ENCODE assay signal across 1 cellular context in the genomic region with DNA sequence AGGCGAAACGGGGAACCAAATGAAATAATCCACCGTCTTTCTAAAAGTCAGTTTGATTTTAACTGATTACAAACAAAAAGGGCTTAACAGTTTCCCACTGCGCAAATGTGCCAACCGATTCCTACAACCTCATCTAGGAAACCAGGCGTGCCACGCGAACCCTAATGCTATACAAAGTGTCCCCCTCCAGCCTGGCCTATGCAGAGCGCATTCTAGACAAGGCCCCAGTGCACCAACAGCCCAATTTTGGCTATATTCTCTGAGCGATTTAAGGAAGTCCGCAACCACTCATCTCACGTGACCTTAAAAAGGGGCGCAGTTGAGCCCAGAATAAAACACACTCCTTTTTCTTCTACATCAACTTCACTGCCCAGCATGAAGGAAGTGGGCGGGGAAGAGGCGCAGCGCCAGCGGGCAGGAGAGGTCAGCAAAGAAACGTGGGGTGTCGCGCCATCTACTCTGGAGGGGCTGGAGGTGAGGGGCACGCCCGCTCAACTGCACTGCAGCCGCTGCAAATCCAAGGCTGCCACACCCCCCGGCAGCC.
A peak's percentile ranks its signal among the peaks of the same experiment; 100 is the strongest.
TF ChIP-seq lines count a peak whose summit lies in the region.

No MANE protein-coding gene starts in this region.

TF ChIP-seq in GM12878, 131 proteins besides CTCF, POLR2A, EP300 and RAD21 (continues in another document):
- TF ChIP-seq FOXM1 (IDR thresholded peaks at IDR 0.05; ENCODE audit: low read depth, low read length) (no peak), KLF5 (IDR thresholded peaks at IDR 0.05; ENCODE audit: partially characterized antibody) (no peak), TCF3 (IDR thresholded peaks at IDR 0.05; ENCODE audit: borderline replicate concordance, insufficient read depth, low read depth, low read length) (no peak), MTA3 (IDR thresholded peaks at IDR 0.05; ENCODE audit: borderline replicate concordance, low read length) (no peak), SIN3A (IDR thresholded peaks at IDR 0.05; ENCODE audit: low read depth, low read length) (no peak; the same call in 1 of the 2 replicates), PAX5 (IDR thresholded peaks at IDR 0.05; ENCODE audit: borderline replicate concordance, low read depth, low read length) (peak; percentile 20; the same call in 1 of the 2 replicates), TCF7 (IDR thresholded peaks at IDR 0.05; ENCODE audit: borderline replicate concordance) (no peak), MAX (IDR thresholded peaks at IDR 0.05; ENCODE audit: low read depth, low read length) (0 out of 2 replicates have a peak, but pooled peaks have one; percentile 37), NKRF (conservative IDR thresholded peaks at IDR 0.05) (no peak; the same call in 1 of the 2 replicates), ZBTB33 (IDR thresholded peaks at IDR 0.05) (no peak), ELK1 (IDR thresholded peaks at IDR 0.05; ENCODE audit: low read depth, low read length) (no peak), SREBF1 (IDR thresholded peaks at IDR 0.05; ENCODE audit: low read length) (no peak), ZNF592 (IDR thresholded peaks at IDR 0.05) (no peak), CEBPB (IDR thresholded peaks at IDR 0.05; ENCODE audit: borderline replicate concordance in 1 of 2, low read depth in 2 of 2, low read length in 2 of 2) (no peak), RUNX3 (IDR thresholded peaks at IDR 0.05; ENCODE audit: low read length) (peak; percentile 68), ATF7 (IDR thresholded peaks at IDR 0.05; ENCODE audit: low read depth) (no peak), SUPT20H (IDR thresholded peaks at IDR 0.05; ENCODE audit: borderline replicate concordance, control insufficient read depth, low read depth, low read length) (no peak), TBL1XR1 (IDR thresholded peaks at IDR 0.05; ENCODE audit: low read depth, low read length) (no peak), SUZ12 (IDR thresholded peaks at IDR 0.05; ENCODE audit: unreplicated experiment) (no peak), CHD1 (IDR thresholded peaks at IDR 0.05; ENCODE audit: low read depth, low read length) (no peak), ZBTB11 (CRISPR knock-in tag; IDR thresholded peaks at IDR 0.05) (no peak), HDAC2 (IDR thresholded peaks at IDR 0.05) (no peak), HSF1 (IDR thresholded peaks at IDR 0.05; ENCODE audit: low read depth, low read length) (no peak), CHD4 (IDR thresholded peaks at IDR 0.05) (no peak), E2F4 (IDR thresholded peaks at IDR 0.05; ENCODE audit: low read depth, low read length) (no peak), NR2F1 (conservative IDR thresholded peaks at IDR 0.05) (peak; percentile 79), FOXK2 (IDR thresholded peaks at IDR 0.05) (no peak), BRCA1 (IDR thresholded peaks at IDR 0.05; ENCODE audit: low read depth, low read length) (no peak)
- TF ChIP-seq, protein P1, sequence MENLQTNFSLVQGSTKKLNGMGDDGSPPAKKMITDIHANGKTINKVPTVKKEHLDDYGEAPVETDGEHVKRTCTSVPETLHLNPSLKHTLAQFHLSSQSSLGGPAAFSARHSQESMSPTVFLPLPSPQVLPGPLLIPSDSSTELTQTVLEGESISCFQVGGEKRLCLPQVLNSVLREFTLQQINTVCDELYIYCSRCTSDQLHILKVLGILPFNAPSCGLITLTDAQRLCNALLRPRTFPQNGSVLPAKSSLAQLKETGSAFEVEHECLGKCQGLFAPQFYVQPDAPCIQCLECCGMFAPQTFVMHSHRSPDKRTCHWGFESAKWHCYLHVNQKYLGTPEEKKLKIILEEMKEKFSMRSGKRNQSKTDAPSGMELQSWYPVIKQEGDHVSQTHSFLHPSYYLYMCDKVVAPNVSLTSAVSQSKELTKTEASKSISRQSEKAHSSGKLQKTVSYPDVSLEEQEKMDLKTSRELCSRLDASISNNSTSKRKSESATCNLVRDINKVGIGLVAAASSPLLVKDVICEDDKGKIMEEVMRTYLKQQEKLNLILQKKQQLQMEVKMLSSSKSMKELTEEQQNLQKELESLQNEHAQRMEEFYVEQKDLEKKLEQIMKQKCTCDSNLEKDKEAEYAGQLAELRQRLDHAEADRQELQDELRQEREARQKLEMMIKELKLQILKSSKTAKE (IDR thresholded peaks at IDR 0.05; ENCODE audit: low read depth, poor library complexity, severe bottlenecking), result peak; percentile 26
- TF ChIP-seq, protein P2, sequence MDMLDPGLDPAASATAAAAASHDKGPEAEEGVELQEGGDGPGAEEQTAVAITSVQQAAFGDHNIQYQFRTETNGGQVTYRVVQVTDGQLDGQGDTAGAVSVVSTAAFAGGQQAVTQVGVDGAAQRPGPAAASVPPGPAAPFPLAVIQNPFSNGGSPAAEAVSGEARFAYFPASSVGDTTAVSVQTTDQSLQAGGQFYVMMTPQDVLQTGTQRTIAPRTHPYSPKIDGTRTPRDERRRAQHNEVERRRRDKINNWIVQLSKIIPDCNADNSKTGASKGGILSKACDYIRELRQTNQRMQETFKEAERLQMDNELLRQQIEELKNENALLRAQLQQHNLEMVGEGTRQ (IDR thresholded peaks at IDR 0.05; ENCODE audit: borderline replicate concordance, low read depth, low read length), result peak; percentile 56
- TF ChIP-seq, protein P3, sequence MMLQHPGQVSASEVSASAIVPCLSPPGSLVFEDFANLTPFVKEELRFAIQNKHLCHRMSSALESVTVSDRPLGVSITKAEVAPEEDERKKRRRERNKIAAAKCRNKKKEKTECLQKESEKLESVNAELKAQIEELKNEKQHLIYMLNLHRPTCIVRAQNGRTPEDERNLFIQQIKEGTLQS (IDR thresholded peaks at IDR 0.05; ENCODE audit: borderline replicate concordance, extremely low read depth, low read depth, low read length), result 0 out of 2 replicates have a peak, but pooled peaks have one; percentile 8
- TF ChIP-seq, protein P4, sequence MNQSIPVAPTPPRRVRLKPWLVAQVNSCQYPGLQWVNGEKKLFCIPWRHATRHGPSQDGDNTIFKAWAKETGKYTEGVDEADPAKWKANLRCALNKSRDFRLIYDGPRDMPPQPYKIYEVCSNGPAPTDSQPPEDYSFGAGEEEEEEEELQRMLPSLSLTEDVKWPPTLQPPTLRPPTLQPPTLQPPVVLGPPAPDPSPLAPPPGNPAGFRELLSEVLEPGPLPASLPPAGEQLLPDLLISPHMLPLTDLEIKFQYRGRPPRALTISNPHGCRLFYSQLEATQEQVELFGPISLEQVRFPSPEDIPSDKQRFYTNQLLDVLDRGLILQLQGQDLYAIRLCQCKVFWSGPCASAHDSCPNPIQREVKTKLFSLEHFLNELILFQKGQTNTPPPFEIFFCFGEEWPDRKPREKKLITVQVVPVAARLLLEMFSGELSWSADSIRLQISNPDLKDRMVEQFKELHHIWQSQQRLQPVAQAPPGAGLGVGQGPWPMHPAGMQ (IDR thresholded peaks at IDR 0.05; ENCODE audit: borderline replicate concordance), result no peak
